8 cellular contexts compared by ENCODE assay signal in the genomic region with DNA sequence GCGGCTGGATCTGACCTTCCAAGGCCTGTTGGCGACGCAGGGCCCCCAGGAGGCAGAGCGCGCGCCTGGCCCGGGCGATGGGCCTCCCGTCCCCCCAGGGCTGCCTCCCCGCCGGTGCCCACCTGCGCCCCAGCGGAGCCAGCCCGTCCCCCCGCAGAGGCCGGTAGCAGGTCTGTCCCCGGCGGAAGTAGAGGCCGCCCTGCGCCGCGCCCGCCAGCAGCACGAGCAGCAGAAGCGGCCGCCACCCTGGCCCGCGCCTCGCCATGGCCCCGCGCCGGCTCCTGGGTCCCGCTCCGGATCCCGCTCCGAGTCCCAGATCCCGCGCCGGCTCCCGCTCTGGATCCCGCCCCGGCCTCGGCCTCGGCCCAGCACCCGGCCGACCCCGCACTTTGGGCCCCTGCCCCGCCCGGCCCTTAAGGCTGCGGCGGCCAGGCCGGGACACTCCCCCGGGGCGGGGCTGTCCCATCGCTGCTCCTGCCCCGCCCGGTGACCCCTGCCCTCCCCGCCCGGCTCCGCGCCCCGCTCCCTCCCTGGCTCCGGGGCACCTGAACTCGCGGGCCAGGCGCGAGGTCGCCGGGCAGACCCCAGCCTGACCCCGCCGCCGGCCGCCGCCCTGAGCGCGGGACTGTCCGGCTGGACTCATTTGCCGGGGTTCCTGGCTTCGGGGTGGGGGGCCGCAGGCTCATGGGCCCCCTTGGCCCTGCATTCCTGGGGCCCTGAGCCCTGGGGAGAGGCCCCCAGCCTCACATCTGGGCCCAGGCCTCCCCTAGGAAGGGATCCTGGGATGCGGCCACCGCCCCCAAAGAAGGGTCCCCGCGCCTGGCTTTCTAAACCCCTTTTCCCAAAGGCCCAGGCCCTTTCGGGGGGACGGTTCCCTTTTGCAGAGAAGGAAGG. TPM values are rescaled to one million over a fixed set of nuclear protein-coding genes. Genes with fewer than 3 reads are reported as not detected.
DNase-seq lines count a peak whose midpoint lies in the region; ATAC-seq and TF ChIP-seq lines count a peak whose summit lies in the region.

A gene (minus strand): TSS at position 391 of the 894 bp plus-strand sequence. CDS start 126 bp downstream, at position 265.

- H3K4me1 ChIP-seq in PC-3 (ENCODE audit: insufficient read depth, low read length), result peaks cover 40% of the 10 kb centered on the region
- H3K4me1 ChIP-seq in adipocyte (ENCODE audit: control insufficient read depth, insufficient read depth, low read length), result peaks cover 19% of the 10 kb centered on the region
- H3K4me1 ChIP-seq in heart left ventricle, result peaks cover 11 to 84% (median 53%) of the 10 kb centered on the region in 12 donors

- peak within 1 kb of the TSS; percentile 96 for H3K4me3 ChIP-seq in PC-3 (ENCODE audit: low read length)
- H3K4me3 ChIP-seq in adipocyte (ENCODE audit: low read length), result peak within 1 kb of the TSS; percentile 88
- peak within 1 kb of the TSS; percentile 72 to 97 (median 89) for H3K4me3 ChIP-seq in heart left ventricle

- CTCF ChIA-PET in PC-3 (lab: Charles Lee), result no interaction called here

- no peaks in the 10 kb centered on the region for H3F3A ChIP-seq in PC-3 (ENCODE audit: low read length, unreplicated experiment)

- peak within 1 kb of the TSS; percentile 99 for H3K4me2 ChIP-seq in PC-3 (ENCODE audit: low read length)

- H3K27ac ChIP-seq in PC-3 (ENCODE audit: low read length) (no peak within 1 kb of the TSS), heart left ventricle (peak within 1 kb of the TSS; percentile 82 to 96 (median 86))

- intact Hi-C loops in PC-3 (cut with micrococcal nuclease) (no loop called here), heart left ventricle (cut with DNase I) (no loop called here)

- no peak for TF ChIP-seq CTCF in PC-3 (conservative IDR thresholded peaks at IDR 0.05; ENCODE audit: low read depth, low read length)
- TF ChIP-seq CTCF in heart left ventricle (IDR thresholded peaks at IDR 0.05), result no peak

- H3K9me3 ChIP-seq in PC-3 (ENCODE audit: low read length) (no peaks in the 10 kb centered on the region), adipocyte (ENCODE audit: control insufficient read depth, low read length) (no peaks in the 10 kb centered on the region), heart left ventricle (no peaks in the 10 kb centered on the region)

- WGBS in heart left ventricle, 4 donors, result 9 to 64% (median 22%) methylated on average over 7 to 86 of the region's 86 CpGs

- POLR2A ChIA-PET in PC-3 (lab: Charles Lee; ENCODE audit: unreplicated experiment), result no interaction called here

- peaks cover 30% of the 10 kb centered on the region for H3K79me2 ChIP-seq in PC-3 (ENCODE audit: low read length)

- H4K20me1 ChIP-seq in PC-3 (ENCODE audit: low read length), result no peaks in the 10 kb centered on the region

- TF ChIP-seq POLR2A in heart left ventricle (IDR thresholded peaks at IDR 0.05), result peak in 1 of 2 donors; percentile 82

- H3K27me3 ChIP-seq in PC-3 (ENCODE audit: low read length), result no peaks in the 10 kb centered on the region
- no peaks in the 10 kb centered on the region for H3K27me3 ChIP-seq in adipocyte (replicated peaks; ENCODE audit: control insufficient read depth, insufficient read depth, low read length)
- no peaks in the 10 kb centered on the region for H3K27me3 ChIP-seq in heart left ventricle

- DNase-seq in Ammon's horn (ENCODE audit: low spot score) (peak; percentile 41), PC-3 (peak; percentile 54), adipocyte (ENCODE audit: low read depth) (peak; percentile 72), heart left ventricle (peak; percentile 73 to 89 (median 79)), pulmonary artery endothelial cell (ENCODE audit: low read depth, low spot score) (no peak)

- peak within 1 kb of the TSS; percentile 90 for H2AFZ ChIP-seq in PC-3 (ENCODE audit: low read length)

- ATAC-seq in GM21515 (IDR thresholded peaks at IDR 0.05; ENCODE audit: unreplicated experiment) (peak; percentile 26), PC-3 (peak; percentile 73), heart left ventricle (peak in 3 of 4 donors; percentile 65 to 89 (median 85)), GM21576 (IDR thresholded peaks at IDR 0.05; ENCODE audit: unreplicated experiment) (no peak), HG03439 (IDR thresholded peaks at IDR 0.05; ENCODE audit: unreplicated experiment) (no peak)

- BruUV-seq in PC-3 (replicated peaks; lab: Mats Ljungman, UMichigan), result no TSS peak

- peak within 1 kb of the TSS; percentile 88 for H3K9ac ChIP-seq in PC-3 (ENCODE audit: low read length)
- H3K9ac ChIP-seq in adipocyte (ENCODE audit: low read length), result peak within 1 kb of the TSS; percentile 92

- no peaks in the 10 kb centered on the region for H3K9me2 ChIP-seq in PC-3 (replicated peaks; ENCODE audit: low read length)

- H3K36me3 ChIP-seq in PC-3 (ENCODE audit: low read depth, low read length) (no peaks in the 10 kb centered on the region), adipocyte (ENCODE audit: control insufficient read depth, insufficient read depth, low read length, severe bottlenecking) (no peaks in the 10 kb centered on the region), heart left ventricle (peaks cover 0 to 25% (median 6%) of the 10 kb centered on the region in 9 donors)

RNA-seq across cellular contexts. Expression of the gene that starts here (rescaled TPM):
- total RNA-seq in PC-3 (2014; rRNA removed) (191 and 225 TPM in 2 replicates), heart left ventricle (100 to 1,000 TPM in 8 of 9 donors, 10 to 100 TPM in 1; 97.8 to 482 (median 138) TPM), pulmonary artery endothelial cell (223 and 244 TPM in 2 replicates)
- polyA plus RNA-seq in heart left ventricle, result 100 to 1,000 TPM in 1 of 2 donors, 10 to 100 TPM in 1; 92.2 to 122 TPM

Comparison
In these comparisons a context has a peak if more than half of its experiments do, and no peak if none do; other contexts are left out.
1. ATAC-seq: peak in GM21515 (single experiment), PC-3 (single experiment) and heart left ventricle (3 of 4); none in GM21576 (single experiment) and HG03439 (single experiment).
2. Peak in every context shown above with its lines, with median percentiles within 50 percentile points of each other: H3K4me3 ChIP-seq.